In the genomic region with DNA sequence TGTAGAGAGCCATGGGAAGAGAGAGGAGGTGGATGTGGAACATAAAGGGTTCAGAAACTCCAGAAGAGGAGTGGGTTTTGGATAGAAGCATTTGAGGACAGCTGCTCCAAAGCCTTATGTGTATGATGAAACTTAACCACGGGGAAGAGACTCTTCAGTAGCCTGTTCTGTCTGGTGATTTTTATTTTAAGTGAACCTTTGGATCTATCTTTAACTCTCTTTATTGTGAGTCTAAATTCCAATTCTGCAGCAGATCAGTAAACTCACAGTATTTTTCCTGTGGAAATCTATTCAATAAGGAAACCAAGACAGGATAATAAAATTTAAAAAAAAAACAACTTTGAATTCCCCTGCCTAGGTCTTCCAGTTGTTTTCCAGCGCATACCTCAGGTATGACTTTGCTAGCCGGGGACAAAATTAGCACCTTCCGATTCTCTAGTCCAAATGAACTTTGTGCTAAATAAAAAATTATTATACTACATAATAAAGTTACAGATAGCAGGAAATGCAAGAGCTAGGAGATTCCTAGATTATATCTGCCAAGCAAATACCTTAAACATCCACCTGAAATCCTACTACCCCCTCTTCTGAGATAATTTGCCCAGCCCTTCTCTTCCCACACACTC, we compare ENCODE assay signal across 21 cellular contexts.
A peak's percentile ranks its signal among the peaks of the same experiment; 100 is the strongest.
DNase-seq lines count a peak whose midpoint lies in the region; TF ChIP-seq lines count a peak whose summit lies in the region.
"Had no signal": no experiment of that assay in that cellular context is flagged by ENCODE, and none has a peak within 500 bp of the region (broad histone marks: within the 10 kb centered on the region; RNA-seq: fewer than 3 reads in every experiment).

No MANE protein-coding gene starts in this region.

- no peak for TF ChIP-seq CTCF in Caco-2 (IDR thresholded peaks at IDR 0.05; ENCODE audit: insufficient read depth in 1 of 2, low read depth in 1 of 2, low read length in 1 of 2, severe bottlenecking in 1 of 2, unreplicated experiment in 1 of 2)
- no peak for TF ChIP-seq CTCF in MM.1S (IDR thresholded peaks at IDR 0.05; ENCODE audit: low read length)
- no peak for TF ChIP-seq CTCF in brain (conservative IDR thresholded peaks at IDR 0.05)
- TF ChIP-seq CTCF in CD14-positive monocyte (IDR thresholded peaks at IDR 0.05) = no peak

- H3K27me3 Mint-ChIP-seq in Caco-2 (ENCODE audit: insufficient read depth, unreplicated experiment) (no peaks in the 10 kb centered on the region), brain (peaks cover 3% of the 10 kb centered on the region), CD14-positive monocyte (ENCODE audit: low read depth in 3 of 3) (no peaks in the 10 kb centered on the region)

- CTCF ChIA-PET in Caco-2 (lab: Charles Lee) = no interaction called here

- H3K36me3 Mint-ChIP-seq in Caco-2 (ENCODE audit: insufficient read depth, unreplicated experiment) (peaks cover 12% of the 10 kb centered on the region), brain (peaks cover 23% of the 10 kb centered on the region), CD14-positive monocyte (peaks cover 27 to 36% of the 10 kb centered on the region in 2 donors)
- H3K36me3 Mint-ChIP-seq: natural killer cell treated with Interleukin-12 subunit alpha and Interleukin-12 subunit beta and Interleukin-15 and Interleukin-18, amount 100 ng/mL, for 72 hours had no signal

- TSS peak; percentile 17 for BruUV-seq in Caco-2 (replicated peaks; lab: Mats Ljungman, UMichigan)

- no peaks in the 10 kb centered on the region for H3K9me3 ChIP-seq in Caco-2
- H3K9me3 ChIP-seq in MM.1S (replicated peaks; ENCODE audit: insufficient read depth, low read length) = no peaks in the 10 kb centered on the region
- no peaks in the 10 kb centered on the region for H3K9me3 ChIP-seq in mucosa of rectum (ENCODE audit: control insufficient read depth in 2 of 2, low read length in 2 of 2)
- H3K9me3 ChIP-seq: adrenal gland had no signal

- H3K27ac ChIP-seq in MM.1S (ENCODE audit: low read length) (peak overlapping the region; percentile 34; the same call in 1 of the 2 replicates), mucosa of rectum (ENCODE audit: low read depth in 2 of 2, low read length in 2 of 2) (peak overlapping the region; percentile 59 to 78)
- H3K27ac ChIP-seq: adrenal gland, VCaP had no signal

- H3K36me3 ChIP-seq in Caco-2 (ENCODE audit: control insufficient read depth, insufficient read depth, low read length) (no peaks in the 10 kb centered on the region), MM.1S (replicated peaks; ENCODE audit: insufficient read depth, low read length) (no peaks in the 10 kb centered on the region), mucosa of rectum (ENCODE audit: control insufficient read depth in 2 of 2, insufficient read depth in 2 of 2, low read length in 2 of 2) (no peaks in the 10 kb centered on the region)
- H3K36me3 ChIP-seq: adrenal gland had no signal

- H3K9ac ChIP-seq in MM.1S (ENCODE audit: low read length) = no peak overlapping the region
- no peak overlapping the region for H3K9ac ChIP-seq in mucosa of rectum (ENCODE audit: low read depth in 1 of 2, low read length in 2 of 2)

- peak overlapping the region; percentile 53 for H3K27ac Mint-ChIP-seq in Caco-2 (ENCODE audit: unreplicated experiment)
- peak overlapping the region in 3 of 5 experiments; percentile 36 to 54 (median 37) for H3K27ac Mint-ChIP-seq in brain
- no peak overlapping the region for H3K27ac Mint-ChIP-seq in CD14-positive monocyte
- H3K27ac Mint-ChIP-seq: CD8-positive, alpha-beta T cell; natural killer cell treated with Interleukin-12 subunit alpha and Interleukin-12 subunit beta and Interleukin-15 and Interleukin-18, amount 100 ng/mL, for 72 hours; T-helper 1 cell treated with Interleukin-12 subunit alpha and Interleukin-12 subunit beta and Interleukin-4 antibody, amounts not matched to agents 30 μg/mL and 1 μg/mL, for 36 hours had no signal

- no peaks in the 10 kb centered on the region for H4K20me1 ChIP-seq in MM.1S (ENCODE audit: insufficient read depth, low read length)

- H3K4me3 ChIP-seq in Caco-2 (ENCODE audit: low read depth, low read length) (no peak overlapping the region), MM.1S (ENCODE audit: low read length) (no peak overlapping the region), mucosa of rectum (ENCODE audit: low read length in 2 of 2) (no peak overlapping the region)
- H3K4me3 ChIP-seq: adrenal gland had no signal

- in situ Hi-C loops in ACHN (cut with HindIII; ENCODE audit: low pct_ligation_motif_present, low pct_unique_long_range_greater_than_20kb, low sequenced_read_pairs) = no loop called here

- H3K4me1 ChIP-seq in Caco-2 (peaks cover 23% of the 10 kb centered on the region), MM.1S (ENCODE audit: low read length) (peaks cover 70% of the 10 kb centered on the region), mucosa of rectum (ENCODE audit: control insufficient read depth in 2 of 2, insufficient read depth in 2 of 2, low read length in 2 of 2) (peaks cover 16 to 29% of the 10 kb centered on the region in 2 donors)
- H3K4me1 ChIP-seq: adrenal gland had no signal

- no peaks in the 10 kb centered on the region for H3K9me2 ChIP-seq in MM.1S (replicated peaks; ENCODE audit: insufficient read depth, low read length)

- H3K27me3 ChIP-seq in Caco-2 (replicated peaks; ENCODE audit: control insufficient read depth, insufficient read depth, low read length) = no peaks in the 10 kb centered on the region
- no peaks in the 10 kb centered on the region for H3K27me3 ChIP-seq in MM.1S (replicated peaks; ENCODE audit: insufficient read depth, low read length)
- no peaks in the 10 kb centered on the region for H3K27me3 ChIP-seq in mucosa of rectum (ENCODE audit: control insufficient read depth in 2 of 2, insufficient read depth in 2 of 2, low read length in 2 of 2)
- H3K27me3 ChIP-seq: adrenal gland had no signal

- H2AFZ ChIP-seq in MM.1S (ENCODE audit: low read length) = no peak overlapping the region

- DNase-seq in Caco-2 = no peak
- no peak for DNase-seq in MM.1S
- DNase-seq in T-helper 1 cell = no peak
- DNase-seq in ACHN = no peak
- DNase-seq in CD14-positive monocyte (ENCODE audit: low spot score) = no peak
- DNase-seq in epidermal melanocyte (ENCODE audit: insufficient read length, low spot score) = no peak
- DNase-seq: activated CD4-positive, alpha-beta T cell treated with anti-CD3 and anti-CD28 coated beads, Interleukin-2, amount 50 U/mL, for 48 hours; activated effector memory CD4-positive, alpha-beta T cell treated with anti-CD3 and anti-CD28 coated beads, Interleukin-2, amount 50 U/mL, for 16 hours; adrenal gland; CD8-positive, alpha-beta T cell; DMS53; foreskin melanocyte; islet precursor cell; NCI-H1694; NCI-H69; SHP77 treated with DMSO at 0.1 percent for 48 hours had no signal

- H3K4me3 Mint-ChIP-seq in Caco-2 (ENCODE audit: unreplicated experiment) (no peak overlapping the region), brain (no peak overlapping the region), CD14-positive monocyte (no peak overlapping the region)
- H3K4me3 Mint-ChIP-seq: CD8-positive, alpha-beta T cell; natural killer cell treated with Interleukin-12 subunit alpha and Interleukin-12 subunit beta and Interleukin-15 and Interleukin-18, amount 100 ng/mL, for 72 hours; T-helper 1 cell treated with Interleukin-12 subunit alpha and Interleukin-12 subunit beta and Interleukin-4 antibody, amounts not matched to agents 30 μg/mL and 1 μg/mL, for 36 hours had no signal

- intact Hi-C loops in Caco-2 (cut with micrococcal nuclease; ENCODE audit: unreplicated experiment) (no loop called here), CD14-positive monocyte (cut with micrococcal nuclease) (loop anchor here in 1 of 2 donors (10.0 kb wide), 1 partner anchor 101 kb away; a partner anchor contains a TSS)

- peaks cover 16% of the 10 kb centered on the region for H3F3A ChIP-seq in MM.1S (ENCODE audit: insufficient read depth, low read length)

- no peaks in the 10 kb centered on the region for H3K79me2 ChIP-seq in MM.1S (ENCODE audit: low read length)

- H3K9me3 Mint-ChIP-seq in Caco-2 (ENCODE audit: unreplicated experiment) (no peaks in the 10 kb centered on the region), brain (no peaks in the 10 kb centered on the region), CD14-positive monocyte (peaks cover 0 to 2% (median 0%) of the 10 kb centered on the region in 7 donors)
- H3K9me3 Mint-ChIP-seq: CD8-positive, alpha-beta T cell; natural killer cell treated with Interleukin-12 subunit alpha and Interleukin-12 subunit beta and Interleukin-15 and Interleukin-18, amount 100 ng/mL, for 72 hours; T-helper 1 cell treated with Interleukin-12 subunit alpha and Interleukin-12 subunit beta and Interleukin-4 antibody, amounts not matched to agents 30 μg/mL and 1 μg/mL, for 36 hours had no signal

- peaks cover 14% of the 10 kb centered on the region for H3K4me1 Mint-ChIP-seq in Caco-2 (ENCODE audit: low read depth, unreplicated experiment)
- peaks cover 27% of the 10 kb centered on the region for H3K4me1 Mint-ChIP-seq in brain
- H3K4me1 Mint-ChIP-seq in CD14-positive monocyte = peaks cover 48% of the 10 kb centered on the region

- POLR2A ChIA-PET in Caco-2 (lab: Charles Lee) = no interaction called here

- H3K4me2 ChIP-seq in MM.1S (ENCODE audit: low read depth, low read length) = peak overlapping the region; percentile 31; the same call in 1 of the 2 replicates

Comparison
In these comparisons a context has a peak if more than half of its experiments do, and no peak if none do; other contexts are left out.
1. H3K27ac Mint-ChIP-seq: peak in Caco-2 (single experiment) and brain (3 of 5); none in CD14-positive monocyte (0 of 7).